ENCODE assay signal across 2 cellular contexts in genomic region chr3:39524107-39524506, GRCh38.
A peak's percentile ranks its signal among the peaks of the same experiment; 100 is the strongest.
TF ChIP-seq lines count a peak whose summit lies in the region.

No MANE protein-coding gene starts in this region.

TF ChIP-seq in GM23338, 12 proteins besides CTCF, POLR2A, EP300 and RAD21 (continued from another document):
- TF ChIP-seq NANOG (IDR thresholded peaks at IDR 0.05; ENCODE audit: borderline replicate concordance) (no peak), REST (IDR thresholded peaks at IDR 0.05; ENCODE audit: unreplicated experiment) (no peak)

TF ChIP-seq in WTC11, 78 proteins besides CTCF, POLR2A, EP300 and RAD21:
- TF ChIP-seq, protein P1, sequence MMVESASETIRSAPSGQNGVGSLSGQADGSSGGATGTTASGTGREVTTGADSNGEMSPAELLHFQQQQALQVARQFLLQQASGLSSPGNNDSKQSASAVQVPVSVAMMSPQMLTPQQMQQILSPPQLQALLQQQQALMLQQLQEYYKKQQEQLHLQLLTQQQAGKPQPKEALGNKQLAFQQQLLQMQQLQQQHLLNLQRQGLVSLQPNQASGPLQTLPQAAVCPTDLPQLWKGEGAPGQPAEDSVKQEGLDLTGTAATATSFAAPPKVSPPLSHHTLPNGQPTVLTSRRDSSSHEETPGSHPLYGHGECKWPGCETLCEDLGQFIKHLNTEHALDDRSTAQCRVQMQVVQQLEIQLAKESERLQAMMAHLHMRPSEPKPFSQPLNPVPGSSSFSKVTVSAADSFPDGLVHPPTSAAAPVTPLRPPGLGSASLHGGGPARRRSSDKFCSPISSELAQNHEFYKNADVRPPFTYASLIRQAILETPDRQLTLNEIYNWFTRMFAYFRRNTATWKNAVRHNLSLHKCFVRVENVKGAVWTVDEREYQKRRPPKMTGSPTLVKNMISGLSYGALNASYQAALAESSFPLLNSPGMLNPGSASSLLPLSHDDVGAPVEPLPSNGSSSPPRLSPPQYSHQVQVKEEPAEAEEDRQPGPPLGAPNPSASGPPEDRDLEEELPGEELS (CRISPR knock-in tag; IDR thresholded peaks at IDR 0.05): no peak
- peak; percentile 99 for TF ChIP-seq ZNF317 (CRISPR knock-in tag; IDR thresholded peaks at IDR 0.05; ENCODE audit: borderline replicate concordance, low read depth)
- TF ChIP-seq, protein P2, sequence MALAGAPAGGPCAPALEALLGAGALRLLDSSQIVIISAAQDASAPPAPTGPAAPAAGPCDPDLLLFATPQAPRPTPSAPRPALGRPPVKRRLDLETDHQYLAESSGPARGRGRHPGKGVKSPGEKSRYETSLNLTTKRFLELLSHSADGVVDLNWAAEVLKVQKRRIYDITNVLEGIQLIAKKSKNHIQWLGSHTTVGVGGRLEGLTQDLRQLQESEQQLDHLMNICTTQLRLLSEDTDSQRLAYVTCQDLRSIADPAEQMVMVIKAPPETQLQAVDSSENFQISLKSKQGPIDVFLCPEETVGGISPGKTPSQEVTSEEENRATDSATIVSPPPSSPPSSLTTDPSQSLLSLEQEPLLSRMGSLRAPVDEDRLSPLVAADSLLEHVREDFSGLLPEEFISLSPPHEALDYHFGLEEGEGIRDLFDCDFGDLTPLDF (CRISPR knock-in tag; IDR thresholded peaks at IDR 0.05): no peak
- no peak for TF ChIP-seq ZNF263 (CRISPR knock-in tag; IDR thresholded peaks at IDR 0.05; ENCODE audit: low read depth)
- TF ChIP-seq ZNF423 (CRISPR knock-in tag; IDR thresholded peaks at IDR 0.05): no peak
- no peak for TF ChIP-seq FOXJ3 (CRISPR knock-in tag; IDR thresholded peaks at IDR 0.05; ENCODE audit: borderline replicate concordance)
TF ChIP-seq in WTC11: peak in this region for 1.
